Comparison of ENCODE assay signal across 11 cellular contexts in the genomic region with DNA sequence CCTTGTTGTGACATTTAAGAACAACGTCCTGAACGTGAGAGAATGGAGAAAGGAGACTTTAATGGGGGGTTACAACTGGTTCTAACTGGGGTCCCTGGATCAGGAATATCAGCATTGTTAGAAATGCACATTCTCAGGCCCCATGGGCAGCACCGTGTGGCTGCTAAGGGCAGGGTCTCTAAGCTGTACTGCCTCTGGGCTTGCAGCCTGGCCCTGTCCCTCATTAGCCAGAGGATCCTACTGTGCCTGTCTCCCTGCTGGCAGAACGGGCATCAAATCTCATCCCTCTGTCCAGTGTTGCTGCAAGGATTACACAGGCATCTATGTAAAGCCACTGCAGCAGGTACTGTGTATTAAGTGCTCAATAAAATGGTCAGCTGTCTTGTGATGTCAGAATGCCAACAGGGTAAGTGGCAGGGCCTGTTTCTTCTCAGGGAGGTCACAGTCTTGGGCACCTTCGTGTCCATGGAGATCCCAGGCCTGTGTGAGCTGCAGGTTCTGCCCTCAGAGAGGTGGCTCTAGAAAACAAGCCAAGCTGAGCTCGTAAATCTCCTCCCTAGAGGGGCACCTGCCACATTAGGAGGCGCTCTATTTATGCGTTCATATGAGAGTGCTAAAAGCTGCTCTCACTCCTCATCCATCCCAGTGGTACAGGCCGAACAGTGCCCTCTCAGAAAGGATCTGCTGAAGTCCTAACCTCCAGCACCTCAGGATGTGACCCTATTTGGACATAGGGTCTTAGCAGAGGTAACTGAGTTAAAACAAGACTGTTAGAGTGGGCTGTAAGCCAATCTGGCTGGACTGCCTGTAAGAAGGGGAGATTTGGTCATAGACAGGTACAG.
DNase-seq lines count a peak whose midpoint lies in the region; ATAC-seq, FAIRE-seq and TF ChIP-seq lines count a peak whose summit lies in the region.
"Had no signal": no experiment of that assay in that cellular context is flagged by ENCODE, and none has a peak within 500 bp of the region (broad histone marks: within the 10 kb centered on the region; RNA-seq: fewer than 3 reads in every experiment).

No MANE protein-coding gene starts in this region.

- H3K27me3 ChIP-seq in BLaER1 treated with 17β-estradiol and CSF1 and Interleukin-3, amounts not matched to agents 10 nM and 100 nM = no peaks in the 10 kb centered on the region
- no peaks in the 10 kb centered on the region for H3K27me3 ChIP-seq in MM.1S (replicated peaks; ENCODE audit: insufficient read depth, low read length)

- H2AFZ ChIP-seq in MM.1S (ENCODE audit: low read length) = no peak overlapping the region

- CTCF ChIA-PET in activated B cell treated with CpG ODN at 0.5 μM for 24 hours (lab: Charles Lee) = interaction anchor here (0.9 to 1.5 kb wide), 4 partner anchors 20 to 251 kb away, joined by 3 to 7 read pairs (median 3); no protein-coding TSS in a partner anchor

- peaks cover 23 to 31% (median 28%) of the 10 kb centered on the region in 10 experiments; a peak in 19 of 20 replicates for H3K4me1 ChIP-seq in BLaER1 treated with 17β-estradiol and CSF1 and Interleukin-3, amounts not matched to agents 10 nM and 100 nM
- H3K4me1 ChIP-seq in MM.1S (ENCODE audit: low read length) = peaks cover 4% of the 10 kb centered on the region; the same call in 1 of the 2 replicates

- peak overlapping the region; percentile 9 to 80 (median 35); a peak in 17 of 22 replicates for H3K4me2 ChIP-seq in BLaER1 treated with 17β-estradiol and CSF1 and Interleukin-3, amounts not matched to agents 10 nM and 100 nM
- H3K4me2 ChIP-seq in MM.1S (ENCODE audit: low read depth, low read length) = no peak overlapping the region

- H3K9me3 ChIP-seq in BLaER1 treated with 17β-estradiol and CSF1 and Interleukin-3, amounts not matched to agents 10 nM and 100 nM (replicated peaks in 1 of 11) = no peaks in the 10 kb centered on the region
- no peaks in the 10 kb centered on the region for H3K9me3 ChIP-seq in MM.1S (replicated peaks; ENCODE audit: insufficient read depth, low read length)

- no peaks in the 10 kb centered on the region for H3K36me3 ChIP-seq in BLaER1 treated with 17β-estradiol and CSF1 and Interleukin-3, amounts not matched to agents 10 nM and 100 nM
- no peaks in the 10 kb centered on the region for H3K36me3 ChIP-seq in MM.1S (replicated peaks; ENCODE audit: insufficient read depth, low read length)

- TF ChIP-seq POLR2A in GM12892 (IDR thresholded peaks at IDR 0.05; ENCODE audit: low read depth, low read length) = no peak

- H3K36me3 Mint-ChIP-seq in activated B cell treated with CpG ODN at 0.5 μM for 24 hours (ENCODE audit: low read depth) = no peaks in the 10 kb centered on the region

- TF ChIP-seq CTCF in activated B cell treated with CpG ODN at 0.5 μM for 24 hours (IDR thresholded peaks at IDR 0.05) = no peak
- TF ChIP-seq CTCF in MM.1S (IDR thresholded peaks at IDR 0.05; ENCODE audit: low read length) = no peak

- H3K79me2 ChIP-seq in MM.1S (ENCODE audit: low read length) = no peaks in the 10 kb centered on the region

- no peaks in the 10 kb centered on the region for H3K27me3 Mint-ChIP-seq in activated B cell treated with CpG ODN at 0.5 μM for 24 hours

- peak; percentile 29 for DNase-seq in activated B cell treated with CpG ODN at 0.5 μM for 24 hours
- no peak for DNase-seq in activated CD4-positive, CD25-positive, alpha-beta regulatory T cell treated with anti-CD3 and anti-CD28 coated beads, Interleukin-2, amount 50 U/mL, for 72 hours
- DNase-seq in activated CD4-positive, CD25-positive, alpha-beta regulatory T cell (lab: John Stamatoyannopoulos, UW) = no peak
- DNase-seq in GM12892 (ENCODE audit: insufficient read length) = no peak
- DNase-seq in MM.1S = no peak
- DNase-seq: activated naive CD4-positive, alpha-beta T cell treated with anti-CD3 and anti-CD28 coated beads for 36 hours; AML-193; effector memory CD8-positive, alpha-beta T cell had no signal

- no peak overlapping the region for H3K4me3 ChIP-seq in BLaER1 treated with 17β-estradiol and CSF1 and Interleukin-3, amounts not matched to agents 10 nM and 100 nM
- H3K4me3 ChIP-seq in MM.1S (ENCODE audit: low read length) = no peak overlapping the region

- peaks cover 52% of the 10 kb centered on the region for H3K4me1 Mint-ChIP-seq in activated B cell treated with CpG ODN at 0.5 μM for 24 hours

- H3K4me3 Mint-ChIP-seq in activated B cell treated with CpG ODN at 0.5 μM for 24 hours = peak overlapping the region; percentile 49
- H3K4me3 Mint-ChIP-seq: activated naive CD4-positive, alpha-beta T cell treated with anti-CD3 and anti-CD28 coated beads for 36 hours; effector memory CD8-positive, alpha-beta T cell had no signal

- POLR2A ChIA-PET in activated B cell treated with CpG ODN at 0.5 μM for 24 hours (lab: Charles Lee) = interaction anchor here (0.6 to 2.7 kb wide), 8 partner anchors 10 to 1001 kb away, joined by 3 to 10 read pairs (median 4); no protein-coding TSS in a partner anchor

- peak overlapping the region; percentile 83 for H3K27ac Mint-ChIP-seq in activated B cell treated with CpG ODN at 0.5 μM for 24 hours
- H3K27ac Mint-ChIP-seq: activated naive CD4-positive, alpha-beta T cell treated with anti-CD3 and anti-CD28 coated beads for 36 hours; effector memory CD8-positive, alpha-beta T cell had no signal

- intact Hi-C loops in activated B cell treated with CpG ODN at 0.5 μM for 24 hours (cut with micrococcal nuclease) = loop anchor here (5.0 to 10.0 kb wide), 3 partner anchors 73 to 210 kb away; no protein-coding TSS in a partner anchor

- H3K9me3 Mint-ChIP-seq in activated B cell treated with CpG ODN at 0.5 μM for 24 hours = peaks cover 2% of the 10 kb centered on the region
- H3K9me3 Mint-ChIP-seq: activated naive CD4-positive, alpha-beta T cell treated with anti-CD3 and anti-CD28 coated beads for 36 hours; effector memory CD8-positive, alpha-beta T cell had no signal

- FAIRE-seq in GM12892 (lab: Jason Lieb, UNC) = no peak

- no peak overlapping the region; a peak in 1 of 22 replicates for H3K27ac ChIP-seq in BLaER1 treated with 17β-estradiol and CSF1 and Interleukin-3, amounts not matched to agents 10 nM and 100 nM
- H3K27ac ChIP-seq in MM.1S (ENCODE audit: low read length) = no peak overlapping the region

- ATAC-seq in GM19438 (IDR thresholded peaks at IDR 0.05; ENCODE audit: low read depth, unreplicated experiment) = peak; percentile 43
- peak; percentile 54 for ATAC-seq in HG02973 (IDR thresholded peaks at IDR 0.05; ENCODE audit: unreplicated experiment)
- peak; percentile 48 for ATAC-seq in activated B cell treated with CpG ODN at 0.5 μM for 24 hours (ENCODE audit: low read depth)

- no peaks in the 10 kb centered on the region for H4K20me1 ChIP-seq in BLaER1 treated with 17β-estradiol and CSF1 and Interleukin-3, amounts not matched to agents 10 nM and 100 nM
- H4K20me1 ChIP-seq in MM.1S (ENCODE audit: insufficient read depth, low read length) = no peaks in the 10 kb centered on the region

- no peak overlapping the region for H3K9ac ChIP-seq in BLaER1 treated with 17β-estradiol and CSF1 and Interleukin-3, amounts not matched to agents 10 nM and 100 nM
- no peak overlapping the region for H3K9ac ChIP-seq in MM.1S (ENCODE audit: low read length)

- no peaks in the 10 kb centered on the region for H3K9me2 ChIP-seq in MM.1S (replicated peaks; ENCODE audit: insufficient read depth, low read length)

- H3F3A ChIP-seq in MM.1S (ENCODE audit: insufficient read depth, low read length) = no peaks in the 10 kb centered on the region
